ENCODE assay signal across 20 cellular contexts in genomic region chr2:119222213-119222612, GRCh38. TPM values are rescaled to one million over a fixed set of nuclear protein-coding genes. Genes with fewer than 3 reads are reported as not detected.
DNase-seq lines count a peak whose midpoint lies in the region; FAIRE-seq and TF ChIP-seq lines count a peak whose summit lies in the region.
"Had no signal": no experiment of that assay in that cellular context is flagged by ENCODE, and none has a peak within 500 bp of the region (broad histone marks: within the 10 kb centered on the region; RNA-seq: fewer than 3 reads in every experiment).

No MANE protein-coding gene starts in this region.

- TF ChIP-seq CTCF in CD14-positive monocyte (IDR thresholded peaks at IDR 0.05) (no peak), HEK293 (tag by site-specific recombination; IDR thresholded peaks at IDR 0.05) (no peak), osteoblast (IDR thresholded peaks at IDR 0.05; ENCODE audit: extremely low read depth, low read depth, low read length) (no peak), mesothelial cell of epicardium (IDR thresholded peaks at IDR 0.05; ENCODE audit: unreplicated experiment) (no peak), SK-N-SH (IDR thresholded peaks at IDR 0.05) (no peak)

- no peaks in the 10 kb centered on the region for H3F3A ChIP-seq in SK-N-SH (replicated peaks; ENCODE audit: insufficient read depth)

- H2AFZ ChIP-seq in osteoblast (ENCODE audit: low read length) (no peak overlapping the region), SK-N-SH (ENCODE audit: low read depth) (no peak overlapping the region)

- no peak overlapping the region for H3K9ac ChIP-seq in SK-N-SH

- H3K9me3 ChIP-seq in HEK293 (ENCODE audit: control insufficient read depth, insufficient read depth, low read depth, low read length) = no peaks in the 10 kb centered on the region
- H3K9me3 ChIP-seq in osteoblast (ENCODE audit: low read depth, low read length) = no peaks in the 10 kb centered on the region
- no peaks in the 10 kb centered on the region for H3K9me3 ChIP-seq in SK-N-SH
- H3K9me3 ChIP-seq: BLaER1 treated with 17β-estradiol and CSF1 and Interleukin-3, amounts not matched to agents 10 nM and 100 nM had no signal

- peak; percentile 36 for DNase-seq in CD14-positive monocyte (ENCODE audit: low spot score)
- no peak for DNase-seq in immature natural killer cell
- peak; percentile 63 for DNase-seq in osteoblast (ENCODE audit: insufficient read length, low spot score, missing footprints)
- no peak for DNase-seq in mesothelial cell of epicardium (ENCODE audit: low spot score in 2 of 2, unreplicated experiment in 2 of 2)
- no peak for DNase-seq in stimulated activated CD4-positive, alpha-beta T cell treated with anti-CD3 and anti-CD28 coated beads, Interleukin-2, amount 100 ng/mL, for 24 hours
- DNase-seq in HTR-8/SVneo (ENCODE audit: insufficient read length, low spot score) = no peak
- no peak for DNase-seq in SK-N-SH
- DNase-seq: CD8-positive, alpha-beta memory T cell; DND-41; H7; NCI-H1105 treated with DMSO at 0.1 percent for 48 hours; NCI-H1694 treated with DMSO at 0.1 percent for 48 hours; NCI-H2227 treated with DMSO at 0.1 percent for 48 hours; NCI-H524; PC-3; RPMI8226; SHP77 treated with DMSO at 0.1 percent for 48 hours had no signal

- H3K27ac Mint-ChIP-seq in CD14-positive monocyte = no peak overlapping the region
- H3K27ac Mint-ChIP-seq in immature natural killer cell = peak overlapping the region in 1 of 6 donors; percentile 35
- no peak overlapping the region for H3K27ac Mint-ChIP-seq in mesothelial cell of epicardium

- H3K4me3 Mint-ChIP-seq in CD14-positive monocyte (no peak overlapping the region), immature natural killer cell (peak overlapping the region in 4 of 5 donors; percentile 18 to 75 (median 24)), mesothelial cell of epicardium (no peak overlapping the region)

- TF ChIP-seq EP300 in SK-N-SH (IDR thresholded peaks at IDR 0.05; ENCODE audit: borderline replicate concordance in 1 of 2, low read depth in 1 of 2, low read length in 1 of 2) = no peak

- CTCF ChIA-PET in HEK293 (lab: Yijun Ruan, JAX) (interaction anchor here (0.7 to 0.9 kb wide), 2 partner anchors 11 to 37 kb away, joined by 3 to 5 read pairs; no protein-coding TSS in a partner anchor), SK-N-SH (lab: Yijun Ruan, JAX) (interaction anchor here (0.8 to 1.6 kb wide), 3 partner anchors 11 to 14 kb away, joined by 3 read pairs; no protein-coding TSS in a partner anchor)

- H3K4me3 ChIP-seq in HEK293 (ENCODE audit: low read depth, low read length) = no peak overlapping the region
- H3K4me3 ChIP-seq in osteoblast (ENCODE audit: insufficient read depth, low read length) = no peak overlapping the region
- no peak overlapping the region for H3K4me3 ChIP-seq in SK-N-SH (ENCODE audit: low read depth in 2 of 2, low read length in 1 of 2)

- H3K36me3 Mint-ChIP-seq in CD14-positive monocyte (peaks cover 0 to 4% of the 10 kb centered on the region in 2 donors), immature natural killer cell (no peaks in the 10 kb centered on the region), mesothelial cell of epicardium (no peaks in the 10 kb centered on the region)
- H3K36me3 Mint-ChIP-seq: CD8-positive, alpha-beta memory T cell had no signal

- TF ChIP-seq RAD21 in SK-N-SH (IDR thresholded peaks at IDR 0.05; ENCODE audit: low read length) = no peak

- H3K4me1 ChIP-seq in HEK293 (ENCODE audit: control insufficient read depth, insufficient read depth, low read length) (peaks cover 18% of the 10 kb centered on the region), osteoblast (ENCODE audit: insufficient read depth, low read length) (peaks cover 17% of the 10 kb centered on the region), SK-N-SH (ENCODE audit: control insufficient read depth in 1 of 2, insufficient read depth in 2 of 2, low read depth in 1 of 2, low read length in 1 of 2) (peaks cover 5 to 19% of the 10 kb centered on the region in 2 experiments; a peak in 2 of 4 replicates)

- FAIRE-seq in HTR-8/SVneo (lab: Jason Lieb, UNC) = no peak
- FAIRE-seq: G401.6 had no signal

- H3K79me2 ChIP-seq in osteoblast (ENCODE audit: insufficient read depth, low read length) = peaks cover 8% of the 10 kb centered on the region
- no peaks in the 10 kb centered on the region for H3K79me2 ChIP-seq in SK-N-SH (ENCODE audit: insufficient read depth)

- intact Hi-C loops in CD14-positive monocyte (cut with micrococcal nuclease) = no loop called here

- no peaks in the 10 kb centered on the region for H4K20me1 ChIP-seq in osteoblast (ENCODE audit: insufficient read depth, low read length)
- no peaks in the 10 kb centered on the region for H4K20me1 ChIP-seq in SK-N-SH (ENCODE audit: insufficient read depth)

- H3K9me3 Mint-ChIP-seq in CD14-positive monocyte = peaks cover 0 to 2% (median 0%) of the 10 kb centered on the region in 7 donors
- no peaks in the 10 kb centered on the region for H3K9me3 Mint-ChIP-seq in immature natural killer cell
- no peaks in the 10 kb centered on the region for H3K9me3 Mint-ChIP-seq in mesothelial cell of epicardium
- H3K9me3 Mint-ChIP-seq: CD8-positive, alpha-beta memory T cell had no signal

- H3K4me2 ChIP-seq in osteoblast (ENCODE audit: insufficient read depth, low read length) (no peak overlapping the region), SK-N-SH (no peak overlapping the region)

- 90% methylated on average over 2 of the region's 2 CpGs for WGBS in SK-N-SH (ENCODE audit: low lambda C conversion rate)

- H3K27me3 ChIP-seq in osteoblast (ENCODE audit: insufficient read depth, low read length) (no peaks in the 10 kb centered on the region), SK-N-SH (ENCODE audit: insufficient read depth) (no peaks in the 10 kb centered on the region)

- H3K27ac ChIP-seq in HEK293 (ENCODE audit: extremely low read depth, low read depth, low read length) (no peak overlapping the region), osteoblast (ENCODE audit: low read depth, low read length) (no peak overlapping the region), SK-N-SH (ENCODE audit: low read depth in 2 of 2, low read length in 1 of 2) (no peak overlapping the region)

- POLR2A ChIA-PET in HEK293 (lab: Yijun Ruan, JAX) (interaction anchor here (0.6 kb wide), 1 partner anchor 1289 kb away, joined by 4 read pairs; no protein-coding TSS in a partner anchor), SK-N-SH (lab: Yijun Ruan, JAX) (no interaction called here)

- H3K27me3 Mint-ChIP-seq in CD14-positive monocyte (ENCODE audit: low read depth in 3 of 3) (peaks cover 11 to 31% (median 20%) of the 10 kb centered on the region in 3 donors), immature natural killer cell (ENCODE audit: low read depth in 3 of 3) (peaks cover 0 to 4% (median under 1%) of the 10 kb centered on the region in 3 donors), mesothelial cell of epicardium (ENCODE audit: low read depth) (peaks cover 46% of the 10 kb centered on the region)

- no peaks in the 10 kb centered on the region for H3K9me2 ChIP-seq in SK-N-SH

- H3K36me3 ChIP-seq in HEK293 (ENCODE audit: control insufficient read depth in 2 of 2, insufficient read depth in 1 of 2, low read length in 2 of 2) (peaks cover 0 to 4% of the 10 kb centered on the region in 2 experiments; a peak in 1 of 3 replicates), osteoblast (ENCODE audit: insufficient read depth, low read length) (no peaks in the 10 kb centered on the region), SK-N-SH (replicated peaks in 1 of 2; ENCODE audit: control insufficient read depth in 1 of 2, insufficient read depth in 2 of 2, low read length in 1 of 2) (no peaks in the 10 kb centered on the region)

- H3K4me1 Mint-ChIP-seq in CD14-positive monocyte (peaks cover 20% of the 10 kb centered on the region), immature natural killer cell (peaks cover 4 to 33% of the 10 kb centered on the region in 2 donors), mesothelial cell of epicardium (peaks cover 11% of the 10 kb centered on the region)

TF ChIP-seq in HEK293, 187 proteins besides CTCF, POLR2A, EP300 and RAD21:
- TF ChIP-seq ZIC2 (tag by site-specific recombination; IDR thresholded peaks at IDR 0.05) = peak; percentile 78
- TF ChIP-seq ZNF114 (tag by site-specific recombination; IDR thresholded peaks at IDR 0.05) = no peak

TF ChIP-seq in SK-N-SH, 30 proteins besides CTCF, POLR2A, EP300 and RAD21 (continues in another document):
- TF ChIP-seq RFX5 (IDR thresholded peaks at IDR 0.05; ENCODE audit: low read length) (no peak), RCOR1 (IDR thresholded peaks at IDR 0.05; ENCODE audit: low read length) (no peak), CHD2 (IDR thresholded peaks at IDR 0.05; ENCODE audit: low read length, partially characterized antibody) (no peak), TEAD4 (IDR thresholded peaks at IDR 0.05; ENCODE audit: borderline replicate concordance, insufficient read depth) (no peak), PBX3 (IDR thresholded peaks at IDR 0.05) (no peak), EZH2phosphoT487 (IDR thresholded peaks at IDR 0.05; ENCODE audit: borderline replicate concordance, low read depth) (no peak), USF2 (IDR thresholded peaks at IDR 0.05; ENCODE audit: borderline replicate concordance, low read depth, low read length) (no peak), JUND (IDR thresholded peaks at IDR 0.05) (no peak), GABPA (IDR thresholded peaks at IDR 0.05; ENCODE audit: low read depth) (no peak), FOXM1 (IDR thresholded peaks at IDR 0.05; ENCODE audit: low read depth) (no peak)

RNA-seq across cellular contexts. Expression of gene STEAP3, which starts 1.4 kb away (rescaled TPM):
- polyA plus RNA-seq in CD14-positive monocyte (1 to 10 TPM; 3.0 to 3.3 TPM), immature natural killer cell (1 to 10 TPM in 1 of 3 donors, under 1 TPM in 1, not detected in 1; 0.83 to 1.9 TPM), SK-N-SH (2012; rRNA removed) (30.6 and 34.3 TPM in 2 replicates)
- total RNA-seq in osteoblast (27.4 and 40.9 TPM in 2 replicates), mesothelial cell of epicardium (0.89 to 0.94 TPM (median 0.93 TPM) in 3 replicates)
- 14.6 and 22.5 TPM in 2 replicates for polyA plus RNA-seq in SK-N-SH (2012; cell fraction: cytosol; rRNA removed)
- 41.1 and 47.5 TPM in 2 replicates for polyA plus RNA-seq in SK-N-SH (2012; cell fraction: nucleus; rRNA removed)

Comparison
In these comparisons a context has a peak if more than half of its experiments do, and no peak if none do; other contexts are left out.
1. DNase-seq: peak in CD14-positive monocyte (single experiment) and osteoblast (single experiment); none in immature natural killer cell (0 of 3), mesothelial cell of epicardium (0 of 2), stimulated activated CD4-positive, alpha-beta T cell treated with anti-CD3 and anti-CD28 coated beads, Interleukin-2, amount 100 ng/mL, for 24 hours (0 of 2), HTR-8/SVneo (single experiment) and SK-N-SH (single experiment).
2. H3K4me3 Mint-ChIP-seq: peak in immature natural killer cell (4 of 5); none in CD14-positive monocyte (0 of 2) and mesothelial cell of epicardium (single experiment).